ENCODE assay signal across 8 cellular contexts in the genomic region with DNA sequence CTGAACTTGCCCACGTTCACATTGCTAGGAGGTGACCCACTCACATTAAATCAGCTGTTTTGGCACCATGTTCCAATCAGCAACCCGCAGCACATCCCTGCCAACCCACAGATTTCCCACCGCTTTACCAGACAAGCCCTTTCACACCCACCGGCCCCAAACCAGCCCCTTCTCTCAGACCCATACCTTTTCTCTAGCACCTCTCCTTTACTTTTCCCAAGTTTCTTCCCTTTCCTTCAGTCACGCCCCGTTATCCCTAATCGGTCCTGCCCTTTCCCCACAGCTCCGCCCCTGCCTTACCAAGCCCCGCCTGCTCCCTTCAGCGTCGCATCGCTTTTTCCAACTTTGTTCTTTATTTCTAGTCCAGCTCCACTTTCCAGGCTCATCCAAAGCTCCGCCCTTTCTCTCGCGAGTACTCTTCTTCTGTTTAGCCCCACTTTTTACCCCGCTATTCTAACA. TPM values are rescaled to one million over a fixed set of nuclear protein-coding genes. Genes with fewer than 3 reads are reported as not detected.
DNase-seq lines count a peak whose midpoint lies in the region; ATAC-seq and TF ChIP-seq lines count a peak whose summit lies in the region.

No MANE protein-coding gene starts in this region.

- peak; percentile 48 for ATAC-seq in GM18907 (IDR thresholded peaks at IDR 0.05; ENCODE audit: unreplicated experiment)
- peak; percentile 26 for ATAC-seq in HG03103 (IDR thresholded peaks at IDR 0.05; ENCODE audit: low read depth, unreplicated experiment)

- no peak for DNase-seq in SK-N-MC (ENCODE audit: low read depth, low spot score)
- DNase-seq in fibroblast of mammary gland (ENCODE audit: low read depth) = no peak
- no peak for DNase-seq in osteocyte (ENCODE audit: extremely low spot score, unreplicated experiment)
- DNase-seq in islet precursor cell = no peak
- no peak for DNase-seq in OCI-M1 (lab: John Stamatoyannopoulos, UW)

- peak overlapping the region; percentile 80 for H3K4me3 Mint-ChIP-seq in osteocyte (ENCODE audit: unreplicated experiment)

- H3K36me3 Mint-ChIP-seq in osteocyte (ENCODE audit: unreplicated experiment) = peaks cover 6% of the 10 kb centered on the region

- H3K4me3 ChIP-seq in SK-N-MC (peak overlapping the region; percentile 70), fibroblast of mammary gland (ENCODE audit: control insufficient read depth, low read depth, low read length) (peak overlapping the region; percentile 66)

- H3K4me1 Mint-ChIP-seq in osteocyte (ENCODE audit: unreplicated experiment) = peaks cover 27% of the 10 kb centered on the region

- peaks cover 16% of the 10 kb centered on the region for H3K27me3 Mint-ChIP-seq in osteocyte (ENCODE audit: unreplicated experiment)

- no peaks in the 10 kb centered on the region for H3K9me3 ChIP-seq in SK-N-MC (ENCODE audit: low read depth, low read length)

- H3K27ac ChIP-seq in C4-2B = peak overlapping the region; percentile 94
- peak overlapping the region; percentile 73; the same call in 1 of the 2 replicates for H3K27ac ChIP-seq in SK-N-MC

- H3K9ac ChIP-seq in SK-N-MC (ENCODE audit: insufficient read length) = no peak overlapping the region

- H3K27ac Mint-ChIP-seq in osteocyte (ENCODE audit: unreplicated experiment) = peak overlapping the region; percentile 94

- H3K9me3 Mint-ChIP-seq in osteocyte (ENCODE audit: unreplicated experiment) = no peaks in the 10 kb centered on the region

- peaks cover 8% of the 10 kb centered on the region; the same call in 1 of the 2 replicates for H3K36me3 ChIP-seq in SK-N-MC (ENCODE audit: insufficient read depth, low read length)

- TF ChIP-seq CTCF in C4-2B (conservative IDR thresholded peaks at IDR 0.05) = no peak
- TF ChIP-seq CTCF in fibroblast of mammary gland (conservative IDR thresholded peaks at IDR 0.05; ENCODE audit: control insufficient read depth, insufficient read depth, low read depth, low read length) = no peak
- TF ChIP-seq CTCF in osteocyte (IDR thresholded peaks at IDR 0.05) = no peak

RNA-seq across cellular contexts. Expression of a gene that starts 0.8 kb away (rescaled TPM):
- total RNA-seq in osteocyte = 18.3 and 23.0 TPM in 2 replicates

RNA-seq across cellular contexts. Expression of a gene that starts 19.0 kb away (rescaled TPM):
- 34.8 and 37.9 TPM in 2 replicates for total RNA-seq in osteocyte

RNA-seq across cellular contexts. Expression of a gene that starts 27.1 kb away (rescaled TPM):
- 0.26 TPM in 1 of 2 replicates, not detected in the other for total RNA-seq in osteocyte

RNA-seq across cellular contexts. Expression of a gene that starts 39.0 kb away (rescaled TPM):
- 8.8 and 10.7 TPM in 2 replicates for total RNA-seq in osteocyte
